In genomic region chrX:15167826-15168225, GRCh38 we compare ENCODE assay signal across 17 cellular contexts.
A peak's percentile ranks its signal among the peaks of the same experiment; 100 is the strongest.
DNase-seq lines count a peak whose midpoint lies in the region; ATAC-seq, FAIRE-seq and TF ChIP-seq lines count a peak whose summit lies in the region.
"Had no signal": no experiment of that assay in that cellular context is flagged by ENCODE, and none has a peak within 500 bp of the region (broad histone marks: within the 10 kb centered on the region; RNA-seq: fewer than 3 reads in every experiment).

No MANE protein-coding gene starts in this region.

- no peaks in the 10 kb centered on the region for H3K36me3 Mint-ChIP-seq in astrocyte (ENCODE audit: low read depth, unreplicated experiment)
- H3K36me3 Mint-ChIP-seq in naive thymus-derived CD4-positive, alpha-beta T cell = peaks cover 0 to 7% (median 0%) of the 10 kb centered on the region in 5 donors
- H3K36me3 Mint-ChIP-seq: CD4-positive, alpha-beta memory T cell had no signal

- peaks cover 13% of the 10 kb centered on the region for H3K4me1 Mint-ChIP-seq in astrocyte (ENCODE audit: low read depth, unreplicated experiment)
- peaks cover 0 to 27% (median 6%) of the 10 kb centered on the region in 7 donors for H3K4me1 Mint-ChIP-seq in naive thymus-derived CD4-positive, alpha-beta T cell
- H3K4me1 Mint-ChIP-seq: H9 had no signal

- CTCF ChIA-PET in naive thymus-derived CD4-positive, alpha-beta T cell (lab: Charles Lee) = no interaction called here

- H3K36me3 ChIP-seq in astrocyte (ENCODE audit: insufficient read depth, low read length) (no peaks in the 10 kb centered on the region), ascending aorta (no peaks in the 10 kb centered on the region), Peyer's patch (no peaks in the 10 kb centered on the region)
- no peaks in the 10 kb centered on the region for H3K36me3 ChIP-seq in naive thymus-derived CD4-positive, alpha-beta T cell (ENCODE audit: control insufficient read depth in 2 of 3, insufficient read depth in 3 of 3, low read length in 3 of 3)

- H3K27ac Mint-ChIP-seq in astrocyte (ENCODE audit: unreplicated experiment) = no peak overlapping the region
- H3K27ac Mint-ChIP-seq in naive thymus-derived CD4-positive, alpha-beta T cell = no peak overlapping the region
- H3K27ac Mint-ChIP-seq: B cell, H9 had no signal

- POLR2A ChIA-PET in naive thymus-derived CD4-positive, alpha-beta T cell (lab: Charles Lee) = no interaction called here

- H3K27me3 Mint-ChIP-seq in astrocyte (ENCODE audit: low read depth, unreplicated experiment) = no peaks in the 10 kb centered on the region
- H3K27me3 Mint-ChIP-seq in naive thymus-derived CD4-positive, alpha-beta T cell = peaks cover 0 to 2% (median 0%) of the 10 kb centered on the region in 5 donors
- H3K27me3 Mint-ChIP-seq: B cell; CD4-positive, alpha-beta memory T cell had no signal

- no peaks in the 10 kb centered on the region for H3K79me2 ChIP-seq in astrocyte (ENCODE audit: insufficient read depth, low read length)

- ATAC-seq in naive thymus-derived CD4-positive, alpha-beta T cell = no peak

- H3K9me3 ChIP-seq in astrocyte (ENCODE audit: insufficient read depth, low read depth, low read length) = no peaks in the 10 kb centered on the region
- no peaks in the 10 kb centered on the region for H3K9me3 ChIP-seq in ascending aorta
- H3K9me3 ChIP-seq in Peyer's patch = no peaks in the 10 kb centered on the region
- H3K9me3 ChIP-seq in naive thymus-derived CD4-positive, alpha-beta T cell (ENCODE audit: control insufficient read depth in 2 of 3, low read length in 3 of 3) = no peaks in the 10 kb centered on the region

- H2AFZ ChIP-seq in astrocyte (ENCODE audit: low read depth, low read length) = no peak overlapping the region

- no peaks in the 10 kb centered on the region for H3K4me1 ChIP-seq in astrocyte (ENCODE audit: insufficient read depth, low read length)
- H3K4me1 ChIP-seq in ascending aorta = no peaks in the 10 kb centered on the region
- H3K4me1 ChIP-seq in Peyer's patch = no peaks in the 10 kb centered on the region
- peaks cover 0 to 3% of the 10 kb centered on the region in 2 donors for H3K4me1 ChIP-seq in naive thymus-derived CD4-positive, alpha-beta T cell (ENCODE audit: control insufficient read depth in 2 of 2, insufficient read depth in 2 of 2, low read length in 2 of 2)

- H3K27ac ChIP-seq in astrocyte (ENCODE audit: low read depth, low read length) (no peak overlapping the region), ascending aorta (no peak overlapping the region), Peyer's patch (no peak overlapping the region)
- no peak overlapping the region for H3K27ac ChIP-seq in naive thymus-derived CD4-positive, alpha-beta T cell (ENCODE audit: low read depth, low read length)
- H3K27ac ChIP-seq: C4-2B had no signal

- TF ChIP-seq POLR2A in Peyer's patch (IDR thresholded peaks at IDR 0.05) = no peak

- H3K4me3 ChIP-seq in astrocyte (ENCODE audit: insufficient read depth, low read depth, low read length) = no peak overlapping the region
- H3K4me3 ChIP-seq in ascending aorta = no peak overlapping the region
- H3K4me3 ChIP-seq in Peyer's patch = no peak overlapping the region
- H3K4me3 ChIP-seq in naive thymus-derived CD4-positive, alpha-beta T cell (ENCODE audit: low read length) = no peak overlapping the region

- no peak for TF ChIP-seq CTCF in astrocyte (IDR thresholded peaks at IDR 0.05; ENCODE audit: insufficient read depth, low read depth, low read length)
- no peak for TF ChIP-seq CTCF in ascending aorta (IDR thresholded peaks at IDR 0.05)
- TF ChIP-seq CTCF in Peyer's patch (IDR thresholded peaks at IDR 0.05) = no peak

- no peaks in the 10 kb centered on the region for H3K9me3 Mint-ChIP-seq in astrocyte (ENCODE audit: unreplicated experiment)
- H3K9me3 Mint-ChIP-seq in naive thymus-derived CD4-positive, alpha-beta T cell = peaks cover 0 to 7% (median 0%) of the 10 kb centered on the region in 11 donors

- no peak overlapping the region for H3K4me3 Mint-ChIP-seq in astrocyte (ENCODE audit: unreplicated experiment)
- no peak overlapping the region for H3K4me3 Mint-ChIP-seq in naive thymus-derived CD4-positive, alpha-beta T cell
- H3K4me3 Mint-ChIP-seq: B cell; CD4-positive, alpha-beta memory T cell; H9 had no signal

- FAIRE-seq in astrocyte (lab: Jason Lieb, UNC) = peak; percentile 5
- FAIRE-seq: GM19239 had no signal

- H3K27me3 ChIP-seq in astrocyte (ENCODE audit: insufficient read depth, low read length) = no peaks in the 10 kb centered on the region
- H3K27me3 ChIP-seq in ascending aorta = no peaks in the 10 kb centered on the region
- H3K27me3 ChIP-seq in Peyer's patch = no peaks in the 10 kb centered on the region
- H3K27me3 ChIP-seq in naive thymus-derived CD4-positive, alpha-beta T cell (ENCODE audit: control insufficient read depth in 2 of 2, insufficient read depth in 2 of 2, low read length in 2 of 2) = no peaks in the 10 kb centered on the region

- intact Hi-C loops in ascending aorta (cut with DNase I) = no loop called here
- intact Hi-C loops in naive thymus-derived CD4-positive, alpha-beta T cell (cut with micrococcal nuclease) = no loop called here

- H4K20me1 ChIP-seq in astrocyte (ENCODE audit: insufficient read depth, low read length) = no peaks in the 10 kb centered on the region

- DNase-seq in NCI-H524 (lab: John Stamatoyannopoulos, UW) (peak; percentile 25 to 58), NCI-H524 treated with DMSO at 0.1 percent for 48 hours (lab: John Stamatoyannopoulos, UW) (no peak), NCI-H446 treated with DMSO at 0.1 percent for 48 hours (lab: John Stamatoyannopoulos, UW) (peak; percentile 8), astrocyte (ENCODE audit: low read depth) (no peak), ascending aorta (ENCODE audit: low spot score in 2 of 2) (no peak), Peyer's patch (no peak)
- no peak for DNase-seq in naive thymus-derived CD4-positive, alpha-beta T cell
- DNase-seq: ACHN; CD4-positive, alpha-beta memory T cell; DND-41; GF-D8; GOT3; H9; IMR-90 had no signal

- no peak overlapping the region for H3K4me2 ChIP-seq in astrocyte (ENCODE audit: low read length)

- no peak overlapping the region for H3K9ac ChIP-seq in astrocyte (ENCODE audit: low read length)

Comparison
In these comparisons a context has a peak if more than half of its experiments do, and no peak if none do; other contexts are left out.
1. DNase-seq: peak in NCI-H524 (2 of 2) and NCI-H446 treated with DMSO at 0.1 percent for 48 hours (single experiment); none in NCI-H524 treated with DMSO at 0.1 percent for 48 hours (single experiment), astrocyte (single experiment), ascending aorta (0 of 2), Peyer's patch (0 of 3) and naive thymus-derived CD4-positive, alpha-beta T cell (0 of 9).